Comparison of ENCODE assay signal across 1 cellular context in genomic region chr12:65537978-65538377, GRCh38.
TF ChIP-seq lines count a peak whose summit lies in the region.

No MANE protein-coding gene starts in this region.

TF ChIP-seq in endothelial cell of umbilical vein, 7 proteins besides CTCF, POLR2A, EP300 and RAD21:
- TF ChIP-seq GATA2 (IDR thresholded peaks at IDR 0.05; ENCODE audit: insufficient read depth, insufficient read length, low read depth, low read length) (no peak), MYC (IDR thresholded peaks at IDR 0.05; ENCODE audit: low read depth, low read length) (no peak)
